8 cellular contexts compared by ENCODE assay signal in the genomic region with DNA sequence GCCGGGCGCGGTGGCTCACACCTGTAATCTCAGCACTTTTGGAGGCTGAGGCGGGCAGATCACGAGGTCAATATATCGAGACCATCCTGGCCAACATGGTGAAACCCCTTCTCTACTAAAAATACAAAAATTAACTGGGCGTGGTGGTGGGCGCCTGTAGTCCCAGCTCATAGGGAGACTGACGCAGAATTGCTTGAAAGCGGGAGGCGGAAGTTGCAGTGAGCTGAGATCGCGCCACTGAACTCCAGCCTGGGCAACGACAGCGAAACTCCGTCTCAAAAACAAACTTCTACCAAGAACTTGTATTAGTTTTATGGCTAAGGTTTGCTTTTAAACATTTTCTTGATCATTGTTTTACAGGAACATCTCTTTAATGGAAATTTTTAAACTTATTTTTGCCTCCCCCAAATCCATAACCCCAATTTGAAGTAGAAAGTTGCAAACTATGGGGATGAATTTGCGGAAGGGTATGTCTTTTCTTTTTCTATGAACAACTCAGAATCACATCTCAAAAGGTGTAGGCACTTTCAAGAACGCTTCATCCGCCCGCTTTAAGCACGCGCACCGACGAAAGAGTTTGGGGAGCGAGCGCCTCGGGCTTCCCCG. TPM values are rescaled to one million over a fixed set of nuclear protein-coding genes. Genes with fewer than 3 reads are reported as not detected.
DNase-seq lines count a peak whose midpoint lies in the region; ATAC-seq, FAIRE-seq and TF ChIP-seq lines count a peak whose summit lies in the region.

No MANE protein-coding gene starts in this region.

- TF ChIP-seq POLR2A in A549 (IDR thresholded peaks at IDR 0.05; ENCODE audit: low read length), result no peak
- TF ChIP-seq POLR2A in IMR-90 (IDR thresholded peaks at IDR 0.05; ENCODE audit: low read depth, low read length), result no peak

- peak overlapping the region; percentile 30; the same call in 1 of the 2 replicates for H3K56ac ChIP-seq in IMR-90 (ENCODE audit: extremely low read depth, insufficient read depth, low read length)

- H3K18ac ChIP-seq in IMR-90 (ENCODE audit: low read depth, low read length), result peak overlapping the region; percentile 53

- peak overlapping the region; percentile 83 to 97 for H4K8ac ChIP-seq in IMR-90 (ENCODE audit: low read depth in 2 of 2, low read length in 2 of 2)

- 84% methylated on average over 28 of the region's 28 CpGs for WGBS in A549 (ENCODE audit: missing lambda C conversion rate)
- 96% methylated on average over 4 of the region's 28 CpGs; no CpG with 5 or more reads in 1 of the 2 experiments for WGBS in IMR-90 (ENCODE audit: extremely low coverage in 2 of 2, insufficient read length in 1 of 2), 2 experiments

- H3K27ac ChIP-seq in A549 (peak overlapping the region; percentile 88 to 100), IMR-90 (ENCODE audit: insufficient read depth, low read length) (peak overlapping the region; percentile 52)

- in situ Hi-C loops in IMR-90 (cut with MboI; ENCODE audit: low sequenced_read_pairs), result no loop called here

- H2AK9ac ChIP-seq in IMR-90 (replicated peaks; ENCODE audit: low read depth, low read length, poor library complexity), result peak overlapping the region; percentile 90

- H3K9me3 Mint-ChIP-seq in central memory CD8-positive, alpha-beta T cell, result peaks cover 4% of the 10 kb centered on the region

- H3K36me3 Mint-ChIP-seq in central memory CD8-positive, alpha-beta T cell (ENCODE audit: insufficient read depth), result peaks cover 12% of the 10 kb centered on the region

- no peaks in the 10 kb centered on the region for H3K9me3 ChIP-seq in A549
- H3K9me3 ChIP-seq in IMR-90 (ENCODE audit: control insufficient read depth, insufficient read depth, low read length), result peaks cover 2% of the 10 kb centered on the region; the same call in 1 of the 2 replicates
- no peaks in the 10 kb centered on the region for H3K9me3 ChIP-seq in mucosa of stomach (ENCODE audit: control insufficient read depth, low read length)

- H3K14ac ChIP-seq in IMR-90 (replicated peaks; ENCODE audit: low read depth, low read length), result peak overlapping the region; percentile 79; the same call in 1 of the 2 replicates

- no peaks in the 10 kb centered on the region for H4K20me1 ChIP-seq in IMR-90 (ENCODE audit: insufficient read depth, low read length)

- peaks cover 7% of the 10 kb centered on the region for H3K4me1 Mint-ChIP-seq in central memory CD8-positive, alpha-beta T cell

- H3K9ac ChIP-seq in IMR-90 (ENCODE audit: low read depth, low read length) (peak overlapping the region; percentile 41), mucosa of stomach (ENCODE audit: low read length) (peak overlapping the region; percentile 85)

- no peak for TF ChIP-seq EP300 in A549 (IDR thresholded peaks at IDR 0.05)

- intact Hi-C loops in IMR-90 (cut with micrococcal nuclease), result loop anchor here (1.0 kb wide), 1 partner anchor 29 kb away; no protein-coding TSS in a partner anchor

- ATAC-seq in A549 (no peak), IMR-90 (ENCODE audit: low read depth) (no peak), GM19035 (IDR thresholded peaks at IDR 0.05; ENCODE audit: unreplicated experiment) (no peak)
- ATAC-seq in central memory CD8-positive, alpha-beta T cell (replicated peaks; ENCODE audit: extremely low read depth, poor library complexity, severe bottlenecking), result no peak

- H2AK5ac ChIP-seq in IMR-90 (ENCODE audit: low read depth, low read length), result peak overlapping the region; percentile 61; the same call in 1 of the 2 replicates

- peak overlapping the region; percentile 48 for H2BK5ac ChIP-seq in IMR-90 (ENCODE audit: low read depth, low read length, poor library complexity, severe bottlenecking)

- peak overlapping the region; percentile 71 for H4K91ac ChIP-seq in IMR-90 (ENCODE audit: insufficient read depth, low read depth, low read length)

- POLR2A ChIA-PET in A549 (lab: Yijun Ruan, JAX), result interaction anchor here (1.6 to 1.7 kb wide), 2 partner anchors 11 to 47 kb away, joined by 7 to 11 read pairs; a partner anchor contains a TSS
- POLR2A ChIA-PET in IMR-90 (lab: Charles Lee; ENCODE audit: unreplicated experiment), result no interaction called here

- no peak for DNase-seq in A549 (ENCODE audit: low read depth in 1 of 2, low spot score in 1 of 2)
- DNase-seq in IMR-90, result no peak
- DNase-seq in central memory CD8-positive, alpha-beta T cell (ENCODE audit: low spot score in 2 of 2), result no peak
- DNase-seq in NCI-H226, result no peak
- no peak for DNase-seq in cerebellar cortex (ENCODE audit: low spot score)
- no peak for DNase-seq in stimulated activated CD4-positive, alpha-beta T cell treated with anti-CD3 and anti-CD28 coated beads, Interleukin-15, amount 100 ng/mL, for 24 hours

- no peak for TF ChIP-seq CTCF in A549 (IDR thresholded peaks at IDR 0.05)
- TF ChIP-seq CTCF in IMR-90 (conservative IDR thresholded peaks at IDR 0.05; ENCODE audit: low read depth, low read length), result no peak

- no peaks in the 10 kb centered on the region for H3K27me3 Mint-ChIP-seq in central memory CD8-positive, alpha-beta T cell

- H3K4me2 ChIP-seq in A549 (peak overlapping the region; percentile 83), IMR-90 (ENCODE audit: low read depth, low read length) (peak overlapping the region; percentile 40)

- dilution Hi-C loops in IMR-90 (cut with HindIII; ENCODE audit: low sequenced_read_pairs, unreplicated experiment), result no loop called here

- H4K5ac ChIP-seq in IMR-90 (ENCODE audit: low read depth, low read length), result peak overlapping the region; percentile 85

- FAIRE-seq in A549 (lab: Jason Lieb, UNC), result no peak

- H2BK20ac ChIP-seq in IMR-90 (ENCODE audit: low read depth, low read length), result no peak overlapping the region

- no peaks in the 10 kb centered on the region for H3K36me3 ChIP-seq in IMR-90 (ENCODE audit: control insufficient read depth, insufficient read depth, low read length)
- H3K36me3 ChIP-seq in mucosa of stomach (ENCODE audit: control insufficient read depth, insufficient read depth, low read length), result no peaks in the 10 kb centered on the region

- peak overlapping the region; percentile 76 for H3K4ac ChIP-seq in IMR-90 (ENCODE audit: low read depth, low read length)

- H3K4me1 ChIP-seq in A549, result peaks cover 18% of the 10 kb centered on the region
- peaks cover 9% of the 10 kb centered on the region for H3K4me1 ChIP-seq in IMR-90 (ENCODE audit: control insufficient read depth, insufficient read depth, low read length)
- H3K4me1 ChIP-seq in mucosa of stomach (ENCODE audit: control insufficient read depth, insufficient read depth, low read length), result peaks cover 62% of the 10 kb centered on the region

- H3K4me3 Mint-ChIP-seq in central memory CD8-positive, alpha-beta T cell, result peak overlapping the region; percentile 70

- BruUV-seq in IMR-90 (replicated peaks; lab: Mats Ljungman, UMichigan), result no TSS peak

- H2BK120ac ChIP-seq in IMR-90 (ENCODE audit: low read depth, low read length), result 0 out of 2 replicates have a peak overlapping the region, but pooled peaks have one; percentile 38

- H3K27me3 ChIP-seq in IMR-90 (ENCODE audit: control insufficient read depth, insufficient read depth, low read length), result no peaks in the 10 kb centered on the region
- no peaks in the 10 kb centered on the region for H3K27me3 ChIP-seq in mucosa of stomach (ENCODE audit: control insufficient read depth, insufficient read depth, low read length)

- H3K23ac ChIP-seq in IMR-90 (ENCODE audit: low read depth, low read length), result peak overlapping the region; percentile 36; the same call in 1 of the 2 replicates

- no peak overlapping the region for H2BK15ac ChIP-seq in IMR-90 (ENCODE audit: low read depth, low read length)

- peaks cover 8% of the 10 kb centered on the region; the same call in 1 of the 2 replicates for H3K9me1 ChIP-seq in IMR-90 (ENCODE audit: insufficient read depth, low read length)

- peak overlapping the region; percentile 39 for H3K4me3 ChIP-seq in A549
- peak overlapping the region; percentile 14; the same call in 1 of the 2 replicates for H3K4me3 ChIP-seq in IMR-90 (ENCODE audit: insufficient read depth, low read depth, low read length)
- H3K4me3 ChIP-seq in mucosa of stomach (ENCODE audit: low read length), result peak overlapping the region; percentile 28

- CTCF ChIA-PET in A549 (lab: Yijun Ruan, JAX) (interaction anchor here (78.4 to 95.1 kb wide), 2 partner anchors 10 to 22 kb away, joined by 4158 read pairs; a partner anchor contains a TSS), IMR-90 (lab: Yijun Ruan, JAX) (no interaction called here)

- no peak for TF ChIP-seq RAD21 in A549 (conservative IDR thresholded peaks at IDR 0.05 in 1 of 2, IDR thresholded peaks at IDR 0.05 in 1 of 2)
- no peak for TF ChIP-seq RAD21 in IMR-90 (IDR thresholded peaks at IDR 0.05; ENCODE audit: low read length)

- H3K79me1 ChIP-seq in IMR-90 (ENCODE audit: low read depth in 1 of 2, low read length in 2 of 2), result peaks cover 0 to 15% of the 10 kb centered on the region in 2 experiments; a peak in 2 of 4 replicates

- H3K27ac Mint-ChIP-seq in central memory CD8-positive, alpha-beta T cell (ENCODE audit: low read depth), result peak overlapping the region; percentile 85

- H2AFZ ChIP-seq in IMR-90 (replicated peaks; ENCODE audit: low read length, poor library complexity), result peak overlapping the region; percentile 92

TF ChIP-seq in A549, 52 proteins besides CTCF, POLR2A, EP300 and RAD21 (continues in another document):
- no peak for TF ChIP-seq FOSB (CRISPR knock-in tag; IDR thresholded peaks at IDR 0.05)
- TF ChIP-seq MAFK (IDR thresholded peaks at IDR 0.05; ENCODE audit: partially characterized antibody), result no peak
- TF ChIP-seq, protein P1, sequence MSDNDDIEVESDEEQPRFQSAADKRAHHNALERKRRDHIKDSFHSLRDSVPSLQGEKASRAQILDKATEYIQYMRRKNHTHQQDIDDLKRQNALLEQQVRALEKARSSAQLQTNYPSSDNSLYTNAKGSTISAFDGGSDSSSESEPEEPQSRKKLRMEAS (IDR thresholded peaks at IDR 0.05), result no peak
- no peak for TF ChIP-seq HDAC2 (IDR thresholded peaks at IDR 0.05)

TF ChIP-seq in IMR-90, 13 proteins besides CTCF, POLR2A, EP300 and RAD21 (continues in another document):
- no peak for TF ChIP-seq FOS (IDR thresholded peaks at IDR 0.05; ENCODE audit: low read depth, low read length)

RNA-seq across cellular contexts. Expression of a gene that starts 46.8 kb away (rescaled TPM):
- polyA plus RNA-seq in A549 (2011; rRNA removed), result 434 and 1,191 TPM in 2 replicates
- 906 and 1,052 TPM in 2 replicates for polyA plus RNA-seq in A549 (2012; cell fraction: cytosol; rRNA removed)
- polyA plus RNA-seq in A549 (2012; cell fraction: nucleus; rRNA removed), result 514 and 638 TPM in 2 replicates
- polyA plus RNA-seq in A549 (2017; fragmentation: RNase III; extraction: RNeasy Plus Mini Kit Qiagen cat#74134 plus additional on column Dnase treatment), result 2,232 to 2,533 TPM (median 2,360 TPM) in 3 replicates
- polyA minus RNA-seq in A549 (2011; rRNA and poly(A)+ RNA removed), result 113 and 134 TPM in 2 replicates
- 380 and 776 TPM in 2 replicates for total RNA-seq in IMR-90 (2012; rRNA removed)
- 647 and 742 TPM in 2 replicates for polyA plus RNA-seq in IMR-90 (2012; rRNA removed)
- 585 and 1,669 TPM in 2 replicates for polyA plus RNA-seq in IMR-90 (2012; cell fraction: cytosol; rRNA removed)
- polyA plus RNA-seq in IMR-90 (2012; cell fraction: nucleus; rRNA removed; ENCODE audit: low replicate concordance), result 208 and 388 TPM in 2 replicates
